In the genomic region with DNA sequence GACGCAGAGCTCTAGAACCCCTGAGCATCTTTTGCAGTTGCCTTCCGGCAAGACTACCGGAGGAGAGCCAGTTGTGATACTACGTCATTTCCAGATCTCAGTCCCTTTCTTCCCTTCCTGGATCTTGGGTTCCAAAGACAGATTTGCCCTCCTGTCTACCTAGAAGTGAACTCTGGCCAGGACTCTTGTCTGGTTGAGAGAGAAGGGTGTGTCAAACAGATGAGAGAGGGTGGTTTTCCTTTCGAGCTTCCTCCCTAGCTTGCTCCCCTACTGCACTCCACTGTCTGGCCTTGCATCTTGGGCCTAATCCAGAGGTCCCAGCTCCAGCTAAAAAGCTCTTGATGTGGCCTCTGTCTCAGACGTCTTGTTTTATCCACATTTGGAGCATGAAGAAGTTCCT, we compare ENCODE assay signal across 11 cellular contexts. TPM values are rescaled to one million over a fixed set of nuclear protein-coding genes. Genes with fewer than 3 reads are reported as not detected.
"Had no signal": no experiment of that assay in that cellular context is flagged by ENCODE, and none has a peak within 500 bp of the region (broad histone marks: within the 10 kb centered on the region; RNA-seq: fewer than 3 reads in every experiment).

No MANE protein-coding gene starts in this region.

RNA-seq across cellular contexts. Expression of a gene that starts 1.0 kb away (rescaled TPM):
- total RNA-seq: OCI-LY7, SJCRH30, SK-MEL-5 had no signal

RNA-seq across cellular contexts. Expression of a gene that starts 44.0 kb away (rescaled TPM):
- total RNA-seq: OCI-LY7, PC-9, Peyer's patch, Right ventricle myocardium inferior, Right ventricle myocardium superior, SJCRH30, SJSA1, SK-MEL-5 had no signal
- polyA plus RNA-seq: SK-N-SH had no signal

RNA-seq across cellular contexts. Expression of a gene that starts 47.3 kb away (rescaled TPM):
- total RNA-seq: OCI-LY7, PC-3, PC-9, Peyer's patch, Right ventricle myocardium inferior, Right ventricle myocardium superior, RPMI7951, SJCRH30, SJSA1, SK-MEL-5 had no signal
- polyA plus RNA-seq: SK-N-SH had no signal
